In genomic region chr19:11237321-11237720, GRCh38 we compare ENCODE assay signal across 1 cellular context.
TF ChIP-seq lines count a peak whose summit lies in the region.

No MANE protein-coding gene starts in this region.

TF ChIP-seq in liver, 16 proteins besides CTCF, POLR2A, EP300 and RAD21 (continued from another document):
- no peak for TF ChIP-seq ZBTB33 (IDR thresholded peaks at IDR 0.05)
- TF ChIP-seq FOXA1 (IDR thresholded peaks at IDR 0.05), result no peak
- TF ChIP-seq JUND (IDR thresholded peaks at IDR 0.05), result no peak
- TF ChIP-seq HNF4G (IDR thresholded peaks at IDR 0.05), result no peak
- no peak for TF ChIP-seq TAF1 (conservative IDR thresholded peaks at IDR 0.05)
- no peak for TF ChIP-seq FOXA2 (IDR thresholded peaks at IDR 0.05)
- no peak for TF ChIP-seq NR2F2 (IDR thresholded peaks at IDR 0.05)
- TF ChIP-seq RXRA (IDR thresholded peaks at IDR 0.05), result no peak
